Comparison of ENCODE assay signal across 1 cellular context in genomic region chr17:39199673-39199985, GRCh38.
TF ChIP-seq lines count a peak whose summit lies in the region.

No MANE protein-coding gene starts in this region.

TF ChIP-seq in HepG2, 621 proteins besides CTCF, POLR2A, EP300 and RAD21 (continues in another document):
- TF ChIP-seq SP5 (CRISPR knock-in tag; IDR thresholded peaks at IDR 0.05; ENCODE audit: borderline replicate concordance, low read depth) (0 out of 2 replicates have a peak, but pooled peaks have one; percentile 9), ARNT2 (CRISPR knock-in tag; IDR thresholded peaks at IDR 0.05; ENCODE audit: low read depth) (peak; percentile 13; the same call in 1 of the 2 replicates), SATB2 (CRISPR knock-in tag; IDR thresholded peaks at IDR 0.05) (no peak), KDM2A (CRISPR knock-in tag; IDR thresholded peaks at IDR 0.05; ENCODE audit: borderline replicate concordance, low read depth) (0 out of 2 replicates have a peak, but pooled peaks have one; percentile 22), SNAPC4 (CRISPR knock-in tag; IDR thresholded peaks at IDR 0.05) (0 out of 2 replicates have a peak, but pooled peaks have one; percentile 4), ZNF850 (CRISPR knock-in tag; conservative IDR thresholded peaks at IDR 0.05) (0 out of 2 replicates have a peak, but pooled peaks have one; percentile 28), TFDP2 (CRISPR knock-in tag; IDR thresholded peaks at IDR 0.05) (peak; percentile 40; the same call in 1 of the 2 replicates), ZNF275 (CRISPR knock-in tag; IDR thresholded peaks at IDR 0.05; ENCODE audit: borderline replicate concordance) (peak; percentile 74), FOXP1 (IDR thresholded peaks at IDR 0.05) (no peak), FOXP1 (CRISPR knock-in tag; IDR thresholded peaks at IDR 0.05) (peak; percentile 4; the same call in 1 of the 2 replicates), ELF4 (CRISPR knock-in tag; IDR thresholded peaks at IDR 0.05; ENCODE audit: borderline replicate concordance) (peak; percentile 88; the same call in 1 of the 2 replicates), ZNF788 (CRISPR knock-in tag; IDR thresholded peaks at IDR 0.05; ENCODE audit: borderline replicate concordance) (peak; percentile 5; the same call in 1 of the 2 replicates), CBX1 (IDR thresholded peaks at IDR 0.05; ENCODE audit: low read depth) (peak; percentile 13), ZNF331 (CRISPR knock-in tag; IDR thresholded peaks at IDR 0.05) (0 out of 2 replicates have a peak, but pooled peaks have one; percentile 1), ZSCAN20 (CRISPR knock-in tag; IDR thresholded peaks at IDR 0.05; ENCODE audit: borderline replicate concordance) (no peak), CCAR2 (optimal IDR thresholded peaks at IDR 0.05; ENCODE audit: low read depth, low read length) (peak; percentile 32), AKAP8 (CRISPR knock-in tag; IDR thresholded peaks at IDR 0.05) (no peak), TFDP1 (CRISPR knock-in tag; IDR thresholded peaks at IDR 0.05; ENCODE audit: borderline replicate concordance) (peak; percentile 49; the same call in 1 of the 2 replicates), RELA (CRISPR knock-in tag; IDR thresholded peaks at IDR 0.05) (no peak), KLF16 (CRISPR knock-in tag; IDR thresholded peaks at IDR 0.05) (0 out of 4 replicates have a peak, but pooled peaks of 1 of the 2 experiments have one; percentile 13), IRF9 (CRISPR knock-in tag; IDR thresholded peaks at IDR 0.05; ENCODE audit: borderline replicate concordance) (0 out of 2 replicates have a peak, but pooled peaks have one; percentile 19), YY1 (IDR thresholded peaks at IDR 0.05; ENCODE audit: insufficient read depth, insufficient replicate concordance, low read depth, low read length) (no peak), NFAT5 (CRISPR knock-in tag; IDR thresholded peaks at IDR 0.05) (no peak)
- TF ChIP-seq, protein P1, sequence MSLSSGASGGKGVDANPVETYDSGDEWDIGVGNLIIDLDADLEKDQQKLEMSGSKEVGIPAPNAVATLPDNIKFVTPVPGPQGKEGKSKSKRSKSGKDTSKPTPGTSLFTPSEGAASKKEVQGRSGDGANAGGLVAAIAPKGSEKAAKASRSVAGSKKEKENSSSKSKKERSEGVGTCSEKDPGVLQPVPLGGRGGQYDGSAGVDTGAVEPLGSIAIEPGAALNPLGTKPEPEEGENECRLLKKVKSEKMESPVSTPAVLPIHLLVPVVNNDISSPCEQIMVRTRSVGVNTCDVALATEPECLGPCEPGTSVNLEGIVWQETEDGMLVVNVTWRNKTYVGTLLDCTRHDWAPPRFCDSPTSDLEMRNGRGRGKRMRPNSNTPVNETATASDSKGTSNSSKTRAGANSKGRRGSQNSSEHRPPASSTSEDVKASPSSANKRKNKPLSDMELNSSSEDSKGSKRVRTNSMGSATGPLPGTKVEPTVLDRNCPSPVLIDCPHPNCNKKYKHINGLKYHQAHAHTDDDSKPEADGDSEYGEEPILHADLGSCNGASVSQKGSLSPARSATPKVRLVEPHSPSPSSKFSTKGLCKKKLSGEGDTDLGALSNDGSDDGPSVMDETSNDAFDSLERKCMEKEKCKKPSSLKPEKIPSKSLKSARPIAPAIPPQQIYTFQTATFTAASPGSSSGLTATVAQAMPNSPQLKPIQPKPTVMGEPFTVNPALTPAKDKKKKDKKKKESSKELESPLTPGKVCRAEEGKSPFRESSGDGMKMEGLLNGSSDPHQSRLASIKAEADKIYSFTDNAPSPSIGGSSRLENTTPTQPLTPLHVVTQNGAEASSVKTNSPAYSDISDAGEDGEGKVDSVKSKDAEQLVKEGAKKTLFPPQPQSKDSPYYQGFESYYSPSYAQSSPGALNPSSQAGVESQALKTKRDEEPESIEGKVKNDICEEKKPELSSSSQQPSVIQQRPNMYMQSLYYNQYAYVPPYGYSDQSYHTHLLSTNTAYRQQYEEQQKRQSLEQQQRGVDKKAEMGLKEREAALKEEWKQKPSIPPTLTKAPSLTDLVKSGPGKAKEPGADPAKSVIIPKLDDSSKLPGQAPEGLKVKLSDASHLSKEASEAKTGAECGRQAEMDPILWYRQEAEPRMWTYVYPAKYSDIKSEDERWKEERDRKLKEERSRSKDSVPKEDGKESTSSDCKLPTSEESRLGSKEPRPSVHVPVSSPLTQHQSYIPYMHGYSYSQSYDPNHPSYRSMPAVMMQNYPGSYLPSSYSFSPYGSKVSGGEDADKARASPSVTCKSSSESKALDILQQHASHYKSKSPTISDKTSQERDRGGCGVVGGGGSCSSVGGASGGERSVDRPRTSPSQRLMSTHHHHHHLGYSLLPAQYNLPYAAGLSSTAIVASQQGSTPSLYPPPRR (CRISPR knock-in tag; IDR thresholded peaks at IDR 0.05; ENCODE audit: borderline replicate concordance), result no peak
